Comparison of ENCODE assay signal across 11 cellular contexts in the genomic region with DNA sequence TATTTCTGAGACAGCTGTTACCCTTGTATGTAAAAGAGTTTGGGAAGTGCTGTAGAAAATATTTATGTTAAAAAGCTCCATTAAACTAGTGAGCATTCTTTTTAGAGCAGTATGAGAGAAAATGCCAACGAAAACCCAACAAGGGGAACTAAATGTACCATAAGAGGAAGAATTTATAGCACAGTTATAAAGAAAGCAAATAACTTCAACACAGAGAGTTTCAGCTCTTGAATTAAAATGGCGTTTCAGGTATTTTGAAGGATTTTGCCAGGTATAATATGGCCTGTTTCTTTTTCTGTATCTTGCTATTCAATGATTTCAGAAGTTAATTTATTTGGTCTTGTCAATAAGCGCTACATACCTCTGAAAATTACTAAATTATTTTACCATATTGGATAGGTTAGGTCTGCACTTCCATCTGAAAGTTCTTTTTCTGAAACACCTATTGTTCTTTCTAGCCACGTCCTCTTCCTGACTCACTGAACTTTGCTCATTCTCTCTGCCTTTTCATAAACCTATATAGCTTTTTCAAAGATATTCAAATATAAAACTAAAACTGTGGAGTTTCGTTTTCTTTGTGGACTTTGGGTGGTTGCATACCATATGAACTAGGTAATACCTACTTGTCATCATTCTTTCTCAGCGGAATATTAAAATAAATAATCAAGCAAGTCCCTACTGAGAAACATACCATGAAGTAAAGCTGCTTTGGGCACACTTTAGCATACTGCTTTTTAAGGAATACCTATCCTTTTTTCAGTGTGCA.
A peak's percentile ranks its signal among the peaks of the same experiment; 100 is the strongest.
DNase-seq lines count a peak whose midpoint lies in the region; ATAC-seq, FAIRE-seq and TF ChIP-seq lines count a peak whose summit lies in the region.
"Had no signal": no experiment of that assay in that cellular context is flagged by ENCODE, and none has a peak within 500 bp of the region (broad histone marks: within the 10 kb centered on the region; RNA-seq: fewer than 3 reads in every experiment).

No MANE protein-coding gene starts in this region.

- no peaks in the 10 kb centered on the region for H3K36me3 ChIP-seq in smooth muscle cell (ENCODE audit: low read depth)
- H3K36me3 ChIP-seq in ascending aorta, result no peaks in the 10 kb centered on the region

- no peaks in the 10 kb centered on the region for H3F3A ChIP-seq in smooth muscle cell (ENCODE audit: low read depth)

- no peak overlapping the region for H3K4me2 ChIP-seq in smooth muscle cell

- no peaks in the 10 kb centered on the region for H4K20me1 ChIP-seq in smooth muscle cell (ENCODE audit: low read depth)

- no peak for ATAC-seq in activated CD4-positive, alpha-beta T cell treated with anti-CD3 and anti-CD28 coated beads for 36 hours
- ATAC-seq: activated naive CD4-positive, alpha-beta T cell treated with anti-CD3 and anti-CD28 coated beads, Interleukin-2, amount 50 U/mL, for 72 hours had no signal

- POLR2A ChIA-PET in activated CD4-positive, alpha-beta T cell treated with anti-CD3 and anti-CD28 coated beads for 36 hours (lab: Charles Lee), result no interaction called here

- DNase-seq in H54 (ENCODE audit: insufficient read length, low spot score) (no peak), RCC 7860 (ENCODE audit: low spot score) (peak; percentile 67), epithelial cell of prostate (ENCODE audit: low read depth, low spot score) (no peak), smooth muscle cell (lab: John Stamatoyannopoulos, UW; ENCODE audit: unreplicated experiment) (no peak), ascending aorta (ENCODE audit: low spot score in 2 of 2) (no peak), NCI-H345 (lab: John Stamatoyannopoulos, UW) (no peak)
- DNase-seq in activated CD4-positive, alpha-beta T cell treated with anti-CD3 and anti-CD28 coated beads for 36 hours, result no peak
- DNase-seq: NCI-H1105, NCI-H510A treated with DMSO at 0.1 percent for 48 hours, nephron progenitor cell had no signal

- TF ChIP-seq CTCF in smooth muscle cell (IDR thresholded peaks at IDR 0.05; ENCODE audit: borderline replicate concordance, insufficient read depth, poor library complexity, severe bottlenecking) (no peak), ascending aorta (IDR thresholded peaks at IDR 0.05) (no peak)

- H3K27ac ChIP-seq in epithelial cell of prostate, result peak overlapping the region; percentile 98
- H3K27ac ChIP-seq in smooth muscle cell (ENCODE audit: low read depth), result peak overlapping the region; percentile 48
- no peak overlapping the region for H3K27ac ChIP-seq in ascending aorta

- H3K9me3 ChIP-seq in smooth muscle cell (replicated peaks; ENCODE audit: low read depth), result no peaks in the 10 kb centered on the region
- no peaks in the 10 kb centered on the region for H3K9me3 ChIP-seq in ascending aorta

- no peaks in the 10 kb centered on the region for H3K4me1 ChIP-seq in smooth muscle cell (ENCODE audit: low read depth)
- H3K4me1 ChIP-seq in ascending aorta, result no peaks in the 10 kb centered on the region

- H3K9me3 Mint-ChIP-seq in activated CD4-positive, alpha-beta T cell treated with anti-CD3 and anti-CD28 coated beads for 36 hours (ENCODE audit: low read depth), result peaks cover 1% of the 10 kb centered on the region
- H3K9me3 Mint-ChIP-seq: activated naive CD4-positive, alpha-beta T cell treated with anti-CD3 and anti-CD28 coated beads, Interleukin-2, amount 50 U/mL, for 72 hours had no signal

- WGBS in smooth muscle cell (ENCODE audit: low lambda C conversion rate), result 91% methylated on average over 6 of the region's 6 CpGs

- intact Hi-C loops in ascending aorta (cut with DNase I), result no loop called here
- intact Hi-C loops in activated CD4-positive, alpha-beta T cell treated with anti-CD3 and anti-CD28 coated beads for 36 hours (cut with DNase I, micrococcal nuclease), result no loop called here

- H3K9ac ChIP-seq in smooth muscle cell (ENCODE audit: low read depth), result no peak overlapping the region

- H3K4me3 Mint-ChIP-seq in activated CD4-positive, alpha-beta T cell treated with anti-CD3 and anti-CD28 coated beads for 36 hours, result no peak overlapping the region
- H3K4me3 Mint-ChIP-seq: nephron progenitor cell had no signal

- CTCF ChIA-PET in activated CD4-positive, alpha-beta T cell treated with anti-CD3 and anti-CD28 coated beads for 36 hours (lab: Charles Lee), result no interaction called here

- FAIRE-seq in H54 (lab: Jason Lieb, UNC) (peak; percentile 60), RCC 7860 (lab: Jason Lieb, UNC) (no peak)

- H3K27ac Mint-ChIP-seq in activated CD4-positive, alpha-beta T cell treated with anti-CD3 and anti-CD28 coated beads for 36 hours, result no peak overlapping the region
- H3K27ac Mint-ChIP-seq: activated naive CD4-positive, alpha-beta T cell treated with anti-CD3 and anti-CD28 coated beads, Interleukin-2, amount 50 U/mL, for 72 hours; nephron progenitor cell had no signal

- peaks cover 3% of the 10 kb centered on the region for H3K4me1 Mint-ChIP-seq in activated CD4-positive, alpha-beta T cell treated with anti-CD3 and anti-CD28 coated beads for 36 hours
- H3K4me1 Mint-ChIP-seq: nephron progenitor cell had no signal

- H3K4me3 ChIP-seq in smooth muscle cell, result peak overlapping the region; percentile 17
- H3K4me3 ChIP-seq in ascending aorta, result no peak overlapping the region

- H3K27me3 Mint-ChIP-seq in activated CD4-positive, alpha-beta T cell treated with anti-CD3 and anti-CD28 coated beads for 36 hours, result no peaks in the 10 kb centered on the region

- H3K36me3 Mint-ChIP-seq in activated CD4-positive, alpha-beta T cell treated with anti-CD3 and anti-CD28 coated beads for 36 hours (ENCODE audit: low read depth), result no peaks in the 10 kb centered on the region
- H3K36me3 Mint-ChIP-seq: activated naive CD4-positive, alpha-beta T cell treated with anti-CD3 and anti-CD28 coated beads, Interleukin-2, amount 50 U/mL, for 72 hours had no signal

- TF ChIP-seq POLR2A in H54 (IDR thresholded peaks at IDR 0.05; ENCODE audit: low read depth, low read length), result no peak

- H2AFZ ChIP-seq in smooth muscle cell (ENCODE audit: low read depth), result no peak overlapping the region

- H3K27me3 ChIP-seq in smooth muscle cell (ENCODE audit: low read depth) (no peaks in the 10 kb centered on the region), ascending aorta (no peaks in the 10 kb centered on the region)

- H3K79me2 ChIP-seq in smooth muscle cell (ENCODE audit: low read depth), result no peaks in the 10 kb centered on the region

Comparison
In these comparisons a context has a peak if more than half of its experiments do, and no peak if none do; other contexts are left out.
1. H3K27ac ChIP-seq: peak in epithelial cell of prostate (single experiment) and smooth muscle cell (single experiment); none in ascending aorta (0 of 2).